In the genomic region with DNA sequence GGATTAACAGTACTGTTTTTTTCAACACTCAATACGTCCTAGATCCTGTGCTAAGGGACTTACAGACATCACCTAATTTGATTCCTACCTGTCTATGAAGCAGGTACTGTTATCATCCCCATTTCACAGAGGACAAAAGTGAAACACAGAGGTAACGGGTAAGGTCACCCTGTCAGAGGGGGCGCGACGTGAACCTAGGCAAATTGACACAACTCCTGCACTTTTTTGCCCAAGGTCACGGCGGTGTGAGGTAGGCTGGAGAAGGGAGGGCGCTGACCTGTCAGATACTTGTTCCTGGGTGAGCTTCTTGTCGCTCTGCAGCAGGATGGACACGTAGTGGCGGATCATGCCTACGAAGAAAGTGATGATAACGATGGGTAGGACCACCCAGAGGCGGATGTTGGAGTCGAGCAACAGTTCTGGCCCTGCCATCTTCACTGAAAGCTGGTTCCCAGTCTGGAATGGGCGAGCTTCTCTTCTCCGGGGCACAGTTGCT, we compare ENCODE assay signal across 7 cellular contexts. TPM values are rescaled to one million over a fixed set of nuclear protein-coding genes. Genes with fewer than 3 reads are reported as not detected.
DNase-seq lines count a peak whose midpoint lies in the region; ATAC-seq and TF ChIP-seq lines count a peak whose summit lies in the region.

No MANE protein-coding gene starts in this region.

- H3K27me3 ChIP-seq in gastroesophageal sphincter (no peaks in the 10 kb centered on the region), sigmoid colon (no peaks in the 10 kb centered on the region)

- H3K4me3 ChIP-seq in gastroesophageal sphincter (peak overlapping the region; percentile 88 to 90), sigmoid colon (peak overlapping the region; percentile 62 to 94 (median 86))

- H3K4me1 ChIP-seq in gastroesophageal sphincter (peaks cover 9 to 61% (median 10%) of the 10 kb centered on the region in 3 donors), sigmoid colon (peaks cover 0 to 39% (median 38%) of the 10 kb centered on the region in 4 donors)

- no peak for TF ChIP-seq CTCF in gastroesophageal sphincter (IDR thresholded peaks at IDR 0.05)
- no peak for TF ChIP-seq CTCF in sigmoid colon (IDR thresholded peaks at IDR 0.05)

- DNase-seq in sigmoid colon (no peak), NCI-H345 treated with DMSO at 0.1 percent for 48 hours (lab: John Stamatoyannopoulos, UW; ENCODE audit: unreplicated experiment) (no peak), HuH-7 (ENCODE audit: low spot score) (no peak)

- H3K27ac ChIP-seq in gastroesophageal sphincter (peak overlapping the region; percentile 78 to 87 (median 82)), sigmoid colon (peak overlapping the region; percentile 78 to 87 (median 82))

- intact Hi-C loops in sigmoid colon (cut with DNase I) = loop anchor here (2.0 to 10.0 kb wide), 3 partner anchors 23 to 129 kb away; a partner anchor contains a TSS

- H3K9me3 ChIP-seq in gastroesophageal sphincter (no peaks in the 10 kb centered on the region), sigmoid colon (no peaks in the 10 kb centered on the region)

- 0 to 7% methylated on average over 3 to 9 of the region's 17 CpGs for WGBS in gastroesophageal sphincter (ENCODE audit: low coverage in 1 of 2), 2 donors
- 1% methylated on average over 17 of the region's 17 CpGs for WGBS in sigmoid colon, 2 donors

- TF ChIP-seq EP300 in gastroesophageal sphincter (IDR thresholded peaks at IDR 0.05) (no peak), sigmoid colon (IDR thresholded peaks at IDR 0.05) (no peak)

- ATAC-seq in GM18907 (IDR thresholded peaks at IDR 0.05; ENCODE audit: unreplicated experiment) (peak; percentile 35), HG02798 (IDR thresholded peaks at IDR 0.05; ENCODE audit: poor library complexity, unreplicated experiment) (peak; percentile 20), SK-N-SH treated with all-trans-retinoic acid at 6 μM for 48 hours (peak; percentile 68), gastroesophageal sphincter (peak; percentile 56)

- peaks cover 0 to 26% of the 10 kb centered on the region in 2 donors for H3K36me3 ChIP-seq in gastroesophageal sphincter
- H3K36me3 ChIP-seq in sigmoid colon = peaks cover 0 to 23% (median 0%) of the 10 kb centered on the region in 4 donors

- TF ChIP-seq POLR2A in gastroesophageal sphincter (IDR thresholded peaks at IDR 0.05) = no peak
- TF ChIP-seq POLR2A in sigmoid colon (IDR thresholded peaks at IDR 0.05) = no peak

TF ChIP-seq in SK-N-SH treated with all-trans-retinoic acid at 6 μM for 48 hours, 23 proteins besides CTCF, POLR2A, EP300 and RAD21:
- TF ChIP-seq ZC3H10 (CRISPR knock-in tag; IDR thresholded peaks at IDR 0.05) (no peak), TCF4 (CRISPR knock-in tag; IDR thresholded peaks at IDR 0.05; ENCODE audit: borderline replicate concordance) (no peak), TOX (CRISPR knock-in tag; IDR thresholded peaks at IDR 0.05; ENCODE audit: borderline replicate concordance) (no peak), OSR1 (CRISPR knock-in tag; IDR thresholded peaks at IDR 0.05) (no peak), BACH2 (CRISPR knock-in tag; IDR thresholded peaks at IDR 0.05; ENCODE audit: borderline replicate concordance) (no peak)
- TF ChIP-seq, protein P1, sequence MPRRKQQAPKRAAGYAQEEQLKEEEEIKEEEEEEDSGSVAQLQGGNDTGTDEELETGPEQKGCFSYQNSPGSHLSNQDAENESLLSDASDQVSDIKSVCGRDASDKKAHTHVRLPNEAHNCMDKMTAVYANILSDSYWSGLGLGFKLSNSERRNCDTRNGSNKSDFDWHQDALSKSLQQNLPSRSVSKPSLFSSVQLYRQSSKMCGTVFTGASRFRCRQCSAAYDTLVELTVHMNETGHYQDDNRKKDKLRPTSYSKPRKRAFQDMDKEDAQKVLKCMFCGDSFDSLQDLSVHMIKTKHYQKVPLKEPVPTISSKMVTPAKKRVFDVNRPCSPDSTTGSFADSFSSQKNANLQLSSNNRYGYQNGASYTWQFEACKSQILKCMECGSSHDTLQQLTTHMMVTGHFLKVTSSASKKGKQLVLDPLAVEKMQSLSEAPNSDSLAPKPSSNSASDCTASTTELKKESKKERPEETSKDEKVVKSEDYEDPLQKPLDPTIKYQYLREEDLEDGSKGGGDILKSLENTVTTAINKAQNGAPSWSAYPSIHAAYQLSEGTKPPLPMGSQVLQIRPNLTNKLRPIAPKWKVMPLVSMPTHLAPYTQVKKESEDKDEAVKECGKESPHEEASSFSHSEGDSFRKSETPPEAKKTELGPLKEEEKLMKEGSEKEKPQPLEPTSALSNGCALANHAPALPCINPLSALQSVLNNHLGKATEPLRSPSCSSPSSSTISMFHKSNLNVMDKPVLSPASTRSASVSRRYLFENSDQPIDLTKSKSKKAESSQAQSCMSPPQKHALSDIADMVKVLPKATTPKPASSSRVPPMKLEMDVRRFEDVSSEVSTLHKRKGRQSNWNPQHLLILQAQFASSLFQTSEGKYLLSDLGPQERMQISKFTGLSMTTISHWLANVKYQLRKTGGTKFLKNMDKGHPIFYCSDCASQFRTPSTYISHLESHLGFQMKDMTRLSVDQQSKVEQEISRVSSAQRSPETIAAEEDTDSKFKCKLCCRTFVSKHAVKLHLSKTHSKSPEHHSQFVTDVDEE (CRISPR knock-in tag; IDR thresholded peaks at IDR 0.05) = no peak
- TF ChIP-seq, protein P2, sequence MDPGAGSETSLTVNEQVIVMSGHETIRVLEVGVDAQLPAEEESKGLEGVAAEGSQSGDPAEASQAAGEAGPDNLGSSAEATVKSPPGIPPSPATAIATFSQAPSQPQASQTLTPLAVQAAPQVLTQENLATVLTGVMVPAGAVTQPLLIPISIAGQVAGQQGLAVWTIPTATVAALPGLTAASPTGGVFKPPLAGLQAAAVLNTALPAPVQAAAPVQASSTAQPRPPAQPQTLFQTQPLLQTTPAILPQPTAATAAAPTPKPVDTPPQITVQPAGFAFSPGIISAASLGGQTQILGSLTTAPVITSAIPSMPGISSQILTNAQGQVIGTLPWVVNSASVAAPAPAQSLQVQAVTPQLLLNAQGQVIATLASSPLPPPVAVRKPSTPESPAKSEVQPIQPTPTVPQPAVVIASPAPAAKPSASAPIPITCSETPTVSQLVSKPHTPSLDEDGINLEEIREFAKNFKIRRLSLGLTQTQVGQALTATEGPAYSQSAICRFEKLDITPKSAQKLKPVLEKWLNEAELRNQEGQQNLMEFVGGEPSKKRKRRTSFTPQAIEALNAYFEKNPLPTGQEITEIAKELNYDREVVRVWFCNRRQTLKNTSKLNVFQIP (CRISPR knock-in tag; IDR thresholded peaks at IDR 0.05; ENCODE audit: borderline replicate concordance, low read depth) = no peak

RNA-seq across cellular contexts. Expression of a gene that starts 0.4 kb away (rescaled TPM):
- 10 to 100 TPM; 38.8 to 81.6 (median 73.9) TPM for total RNA-seq in gastroesophageal sphincter
- 10 to 100 TPM; 37.1 to 95.7 (median 45.2) TPM for total RNA-seq in sigmoid colon
- 10 to 100 TPM; 20.6 to 76.4 (median 24.6) TPM for polyA plus RNA-seq in sigmoid colon

RNA-seq across cellular contexts. Expression of a gene that starts 34.1 kb away (rescaled TPM):
- total RNA-seq in gastroesophageal sphincter = 1 to 10 TPM; 1.3 to 3.6 (median 2.7) TPM
- 1 to 10 TPM; 1.5 to 2.6 (median 2.2) TPM for total RNA-seq in sigmoid colon
- polyA plus RNA-seq in sigmoid colon = under 1 TPM; 0.46 to 0.90 (median 0.60) TPM

RNA-seq across cellular contexts. Expression of a gene that starts 40.0 kb away (rescaled TPM):
- 1 to 10 TPM in 3 of 4 donors, under 1 TPM in 1; 0.96 to 7.3 (median 4.1) TPM for total RNA-seq in gastroesophageal sphincter
- total RNA-seq in sigmoid colon = 1 to 10 TPM; 1.5 to 5.8 (median 3.1) TPM
- polyA plus RNA-seq in sigmoid colon = 10 to 100 TPM in 1 of 3 donors, 1 to 10 TPM in 1, under 1 TPM in 1; 0.60 to 12.6 (median 1.4) TPM

RNA-seq across cellular contexts. Expression of a gene that starts 52.6 kb away (rescaled TPM):
- 10 to 100 TPM; 54.3 to 80.0 (median 64.6) TPM for total RNA-seq in gastroesophageal sphincter
- 10 to 100 TPM; 31.4 to 67.8 (median 54.7) TPM for total RNA-seq in sigmoid colon
- polyA plus RNA-seq in sigmoid colon = 10 to 100 TPM in 1 of 3 donors, 1 to 10 TPM in 2; 4.8 to 33.7 (median 6.7) TPM
